19 cellular contexts compared by ENCODE assay signal in genomic region chr4:102599887-102600286, GRCh38.
A peak's percentile ranks its signal among the peaks of the same experiment; 100 is the strongest.
DNase-seq lines count a peak whose midpoint lies in the region; ATAC-seq and TF ChIP-seq lines count a peak whose summit lies in the region.
"Had no signal": no experiment of that assay in that cellular context is flagged by ENCODE, and none has a peak within 500 bp of the region (broad histone marks: within the 10 kb centered on the region; RNA-seq: fewer than 3 reads in every experiment).

No MANE protein-coding gene starts in this region.

- no peak for DNase-seq in activated naive CD4-positive, alpha-beta T cell treated with anti-CD3 and anti-CD28 coated beads, Interleukin-2, amount 50 U/mL, for 16 hours
- peak in 1 of 2 donors; percentile 49 for DNase-seq in foreskin keratinocyte
- DNase-seq in stimulated activated effector memory CD8-positive, alpha-beta T cell treated with anti-CD3 and anti-CD28 coated beads, Interleukin-12 subunit alpha, Interleukin-12 subunit beta, amount 100 ng/mL, for 72 hours (ENCODE audit: low spot score in 2 of 2), result no peak
- DNase-seq in NCI-H2171 (lab: John Stamatoyannopoulos, UW), result no peak
- no peak for DNase-seq in HuH-7.5 (ENCODE audit: low spot score)
- DNase-seq: activated CD4-positive, alpha-beta T cell treated with anti-CD3 and anti-CD28 coated beads, Interleukin-2, amount 50 U/mL, for 1 hour; kidney; naive B cell; NCI-H1417 treated with DMSO at 0.1 percent for 48 hours; NCI-H2107; NCI-H510A treated with DMSO at 0.1 percent for 48 hours; sigmoid colon; tibial artery had no signal

- H3K27ac Mint-ChIP-seq in activated naive CD4-positive, alpha-beta T cell treated with anti-CD3 and anti-CD28 coated beads, Interleukin-2, amount 50 U/mL, for 24 hours, result peak overlapping the region; percentile 66
- peak overlapping the region; percentile 77 for H3K27ac Mint-ChIP-seq in activated naive CD8-positive, alpha-beta T cell
- peak overlapping the region; percentile 63 for H3K27ac Mint-ChIP-seq in stimulated activated effector memory CD8-positive, alpha-beta T cell treated with anti-CD3 and anti-CD28 coated beads, Interleukin-12 subunit alpha, Interleukin-12 subunit beta, amount 100 ng/mL, for 72 hours

- no peak for TF ChIP-seq CTCF in foreskin keratinocyte (conservative IDR thresholded peaks at IDR 0.05)

- no peaks in the 10 kb centered on the region for H3K9me3 Mint-ChIP-seq in activated naive CD4-positive, alpha-beta T cell treated with anti-CD3 and anti-CD28 coated beads, Interleukin-2, amount 50 U/mL, for 24 hours
- no peaks in the 10 kb centered on the region for H3K9me3 Mint-ChIP-seq in activated naive CD8-positive, alpha-beta T cell (ENCODE audit: low read depth)
- no peaks in the 10 kb centered on the region for H3K9me3 Mint-ChIP-seq in stimulated activated effector memory CD8-positive, alpha-beta T cell treated with anti-CD3 and anti-CD28 coated beads, Interleukin-12 subunit alpha, Interleukin-12 subunit beta, amount 100 ng/mL, for 72 hours
- H3K9me3 Mint-ChIP-seq: naive B cell had no signal

- ATAC-seq in foreskin keratinocyte, result peak; percentile 17
- no peak for ATAC-seq in stimulated activated effector memory CD8-positive, alpha-beta T cell treated with anti-CD3 and anti-CD28 coated beads, Interleukin-12 subunit alpha, Interleukin-12 subunit beta, amount 100 ng/mL, for 72 hours
- no peak for ATAC-seq in GM21737 (IDR thresholded peaks at IDR 0.05; ENCODE audit: unreplicated experiment)
- ATAC-seq: gastroesophageal sphincter, Right ventricle myocardium inferior had no signal

- no peaks in the 10 kb centered on the region for H3K27me3 ChIP-seq in foreskin keratinocyte
- H3K27me3 ChIP-seq: gastroesophageal sphincter, sigmoid colon, tibial artery had no signal

- H3K36me3 Mint-ChIP-seq in activated naive CD4-positive, alpha-beta T cell treated with anti-CD3 and anti-CD28 coated beads, Interleukin-2, amount 50 U/mL, for 24 hours, result peaks cover 64% of the 10 kb centered on the region
- peaks cover 57% of the 10 kb centered on the region for H3K36me3 Mint-ChIP-seq in activated naive CD8-positive, alpha-beta T cell
- peaks cover 100% of the 10 kb centered on the region for H3K36me3 Mint-ChIP-seq in stimulated activated effector memory CD8-positive, alpha-beta T cell treated with anti-CD3 and anti-CD28 coated beads, Interleukin-12 subunit alpha, Interleukin-12 subunit beta, amount 100 ng/mL, for 72 hours

- peaks cover 76% of the 10 kb centered on the region for H3K4me1 Mint-ChIP-seq in activated naive CD4-positive, alpha-beta T cell treated with anti-CD3 and anti-CD28 coated beads, Interleukin-2, amount 50 U/mL, for 24 hours
- H3K4me1 Mint-ChIP-seq in activated naive CD8-positive, alpha-beta T cell (ENCODE audit: low read depth), result peaks cover 76% of the 10 kb centered on the region
- peaks cover 60% of the 10 kb centered on the region for H3K4me1 Mint-ChIP-seq in stimulated activated effector memory CD8-positive, alpha-beta T cell treated with anti-CD3 and anti-CD28 coated beads, Interleukin-12 subunit alpha, Interleukin-12 subunit beta, amount 100 ng/mL, for 72 hours

- peak overlapping the region; percentile 50 for H3K27ac ChIP-seq in foreskin keratinocyte
- H3K27ac ChIP-seq: C4-2B, gastroesophageal sphincter, sigmoid colon, tibial artery had no signal

- peaks cover 14% of the 10 kb centered on the region for H3K4me1 ChIP-seq in foreskin keratinocyte
- H3K4me1 ChIP-seq: gastroesophageal sphincter, tibial artery had no signal

- peak overlapping the region; percentile 15 for H3K4me3 Mint-ChIP-seq in activated naive CD4-positive, alpha-beta T cell treated with anti-CD3 and anti-CD28 coated beads, Interleukin-2, amount 50 U/mL, for 24 hours
- H3K4me3 Mint-ChIP-seq in activated naive CD8-positive, alpha-beta T cell, result peak overlapping the region; percentile 53
- no peak overlapping the region for H3K4me3 Mint-ChIP-seq in stimulated activated effector memory CD8-positive, alpha-beta T cell treated with anti-CD3 and anti-CD28 coated beads, Interleukin-12 subunit alpha, Interleukin-12 subunit beta, amount 100 ng/mL, for 72 hours
- H3K4me3 Mint-ChIP-seq: naive B cell had no signal

- H3K27me3 Mint-ChIP-seq in activated naive CD4-positive, alpha-beta T cell treated with anti-CD3 and anti-CD28 coated beads, Interleukin-2, amount 50 U/mL, for 24 hours, result no peaks in the 10 kb centered on the region
- no peaks in the 10 kb centered on the region for H3K27me3 Mint-ChIP-seq in activated naive CD8-positive, alpha-beta T cell
- H3K27me3 Mint-ChIP-seq: naive B cell had no signal
